ENCODE assay signal across 20 cellular contexts in genomic region chr12:126967152-126967551, GRCh38.
DNase-seq lines count a peak whose midpoint lies in the region; TF ChIP-seq lines count a peak whose summit lies in the region.
"Had no signal": no experiment of that assay in that cellular context is flagged by ENCODE, and none has a peak within 500 bp of the region (broad histone marks: within the 10 kb centered on the region; RNA-seq: fewer than 3 reads in every experiment).

No MANE protein-coding gene starts in this region.

- H3K27me3 Mint-ChIP-seq in Calu3 (ENCODE audit: unreplicated experiment), result no peaks in the 10 kb centered on the region
- H3K27me3 Mint-ChIP-seq: CD4-positive, CD25-positive, alpha-beta regulatory T cell had no signal

- no peak for TF ChIP-seq EP300 in esophagus muscularis mucosa (IDR thresholded peaks at IDR 0.05)

- H3K4me3 ChIP-seq in BLaER1 treated with 17β-estradiol and CSF1 and Interleukin-3, amounts not matched to agents 10 nM and 100 nM, result no peak overlapping the region
- no peak overlapping the region for H3K4me3 ChIP-seq in esophagus muscularis mucosa
- H3K4me3 ChIP-seq: A549, GM23248 had no signal

- H3K9ac ChIP-seq in BLaER1 treated with 17β-estradiol and CSF1 and Interleukin-3, amounts not matched to agents 10 nM and 100 nM, result peak overlapping the region in 7 of 11 experiments; percentile 16 to 79 (median 73); a peak in 11 of 22 replicates
- H3K9ac ChIP-seq: GM23248 had no signal

- no peaks in the 10 kb centered on the region for H4K20me1 ChIP-seq in BLaER1 treated with 17β-estradiol and CSF1 and Interleukin-3, amounts not matched to agents 10 nM and 100 nM

- DNase-seq in esophagus muscularis mucosa (ENCODE audit: extremely low spot score) (peak; percentile 14), NCI-H2196 treated with DMSO at 0.1 percent for 48 hours (lab: John Stamatoyannopoulos, UW; ENCODE audit: unreplicated experiment) (no peak), GM19240 (ENCODE audit: insufficient read length, low spot score) (no peak), Calu3 (no peak), NCI-H82 treated with DMSO at 0.1 percent for 48 hours (lab: John Stamatoyannopoulos, UW; ENCODE audit: unreplicated experiment) (no peak)
- DNase-seq: 8988T; ACHN; AML-193; BE2C; CD4-positive, CD25-positive, alpha-beta regulatory T cell; CD8-positive, alpha-beta memory T cell; DMS53; DMS79 treated with DMSO at 0.1 percent for 48 hours; GM23248; H7; HCEC 1CT had no signal

- H3K4me1 ChIP-seq in BLaER1 treated with 17β-estradiol and CSF1 and Interleukin-3, amounts not matched to agents 10 nM and 100 nM, result peaks cover 12 to 38% (median 29%) of the 10 kb centered on the region in 10 experiments
- no peaks in the 10 kb centered on the region for H3K4me1 ChIP-seq in esophagus muscularis mucosa
- H3K4me1 ChIP-seq: A549, BE2C had no signal

- TF ChIP-seq CTCF in esophagus muscularis mucosa (IDR thresholded peaks at IDR 0.05) (no peak), Calu3 (IDR thresholded peaks at IDR 0.05; ENCODE audit: unreplicated experiment) (no peak)

- H3K27ac ChIP-seq in BLaER1 treated with 17β-estradiol and CSF1 and Interleukin-3, amounts not matched to agents 10 nM and 100 nM, result peak overlapping the region in 8 of 11 experiments; percentile 16 to 88 (median 79); a peak in 16 of 22 replicates
- peak overlapping the region; percentile 88 for H3K27ac ChIP-seq in KOPT-K1 (ENCODE audit: low read depth, low read length, poor library complexity, severe bottlenecking)
- no peak overlapping the region for H3K27ac ChIP-seq in esophagus muscularis mucosa (replicated peaks in 1 of 4)
- H3K27ac ChIP-seq: A549, C4-2B, GM23248 had no signal

- H3K9me3 ChIP-seq in BLaER1 treated with 17β-estradiol and CSF1 and Interleukin-3, amounts not matched to agents 10 nM and 100 nM (replicated peaks in 1 of 11), result peaks cover 5 to 26% (median 17%) of the 10 kb centered on the region in 11 experiments; a peak in 17 of 22 replicates
- H3K9me3 ChIP-seq in KOPT-K1 (ENCODE audit: insufficient read depth, low read length, poor library complexity, severe bottlenecking) (peaks cover 18% of the 10 kb centered on the region), esophagus muscularis mucosa (peaks cover 0 to 3% (median 0%) of the 10 kb centered on the region in 4 donors)
- H3K9me3 ChIP-seq: A549, BE2C had no signal

- H3K4me2 ChIP-seq in BLaER1 treated with 17β-estradiol and CSF1 and Interleukin-3, amounts not matched to agents 10 nM and 100 nM, result peak overlapping the region in 10 of 11 experiments; percentile 43 to 81 (median 74); a peak in 15 of 22 replicates
- H3K4me2 ChIP-seq: A549 had no signal

- TF ChIP-seq POLR2A in esophagus muscularis mucosa (IDR thresholded peaks at IDR 0.05; ENCODE audit: low read depth), result no peak

- H3K9me3 Mint-ChIP-seq in Calu3 (ENCODE audit: low read depth, unreplicated experiment), result peaks cover 14% of the 10 kb centered on the region

- no peak overlapping the region for H3K27ac Mint-ChIP-seq in Calu3 (ENCODE audit: unreplicated experiment)
- H3K27ac Mint-ChIP-seq: CD4-positive, CD25-positive, alpha-beta regulatory T cell; CD8-positive, alpha-beta memory T cell had no signal

- no peaks in the 10 kb centered on the region for H3K36me3 ChIP-seq in BLaER1 treated with 17β-estradiol and CSF1 and Interleukin-3, amounts not matched to agents 10 nM and 100 nM
- no peaks in the 10 kb centered on the region; the same call in 1 of the 2 replicates for H3K36me3 ChIP-seq in KOPT-K1 (ENCODE audit: insufficient read depth, low read length)
- H3K36me3 ChIP-seq in esophagus muscularis mucosa, result no peaks in the 10 kb centered on the region
- H3K36me3 ChIP-seq: BE2C had no signal

- BruUV-seq in Calu3 (replicated peaks; lab: Mats Ljungman, UMichigan), result no TSS peak

- no peak overlapping the region for H3K4me3 Mint-ChIP-seq in Calu3 (ENCODE audit: low read depth, unreplicated experiment)
- H3K4me3 Mint-ChIP-seq: CD4-positive, CD25-positive, alpha-beta regulatory T cell; CD8-positive, alpha-beta memory T cell had no signal

- intact Hi-C loops in esophagus muscularis mucosa (cut with DNase I), result no loop called here
- intact Hi-C loops in Calu3 (cut with micrococcal nuclease; ENCODE audit: unreplicated experiment), result no loop called here

- WGBS in esophagus muscularis mucosa, result 88% methylated on average over 5 of the region's 5 CpGs

- CTCF ChIA-PET in Calu3 (lab: Charles Lee), result interaction anchor here (0.7 kb wide), 1 partner anchor 164 kb away, joined by 4 read pairs; no protein-coding TSS in a partner anchor

- no peaks in the 10 kb centered on the region for H3K27me3 ChIP-seq in BLaER1 treated with 17β-estradiol and CSF1 and Interleukin-3, amounts not matched to agents 10 nM and 100 nM
- no peaks in the 10 kb centered on the region for H3K27me3 ChIP-seq in esophagus muscularis mucosa
- H3K27me3 ChIP-seq: BE2C had no signal

- H3K4me1 Mint-ChIP-seq in Calu3 (ENCODE audit: low read depth, unreplicated experiment), result no peaks in the 10 kb centered on the region
- H3K4me1 Mint-ChIP-seq: CD4-positive, CD25-positive, alpha-beta regulatory T cell; CD8-positive, alpha-beta memory T cell had no signal

- H3K36me3 Mint-ChIP-seq in Calu3 (ENCODE audit: insufficient read depth, unreplicated experiment), result no peaks in the 10 kb centered on the region
- H3K36me3 Mint-ChIP-seq: CD4-positive, CD25-positive, alpha-beta regulatory T cell; CD8-positive, alpha-beta memory T cell had no signal

Comparison
In these comparisons a context has a peak if more than half of its experiments do, and no peak if none do; other contexts are left out.
1. H3K27ac ChIP-seq: peak in BLaER1 treated with 17β-estradiol and CSF1 and Interleukin-3, amounts not matched to agents 10 nM and 100 nM (8 of 11) and KOPT-K1 (single experiment); none in esophagus muscularis mucosa (0 of 4).